In the genomic region with DNA sequence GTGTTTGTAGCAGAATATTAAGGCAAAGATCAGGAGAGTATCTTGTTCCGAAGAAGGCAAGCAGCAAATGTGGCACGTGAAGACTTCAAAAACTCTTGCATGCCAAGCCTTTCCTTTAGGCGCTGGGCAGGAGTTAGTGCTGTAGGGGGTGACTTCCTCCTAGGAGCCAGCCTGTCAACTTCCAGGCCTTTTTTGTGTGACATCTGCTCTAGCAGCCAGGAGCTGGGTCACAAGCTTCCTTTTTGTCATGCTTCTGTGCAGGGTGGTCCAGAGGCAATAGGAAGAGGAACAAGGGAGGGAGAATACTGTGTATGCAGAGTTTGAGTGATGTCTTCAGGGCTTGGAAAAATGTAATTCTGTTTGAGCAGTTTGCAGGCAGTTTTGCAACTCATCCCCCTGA, we compare ENCODE assay signal across 17 cellular contexts. TPM values are rescaled to one million over a fixed set of nuclear protein-coding genes. Genes with fewer than 3 reads are reported as not detected.
DNase-seq lines count a peak whose midpoint lies in the region; ATAC-seq, FAIRE-seq and TF ChIP-seq lines count a peak whose summit lies in the region.
"Had no signal": no experiment of that assay in that cellular context is flagged by ENCODE, and none has a peak within 500 bp of the region (broad histone marks: within the 10 kb centered on the region; RNA-seq: fewer than 3 reads in every experiment).

No MANE protein-coding gene starts in this region.

- WGBS in neuronal stem cell (ENCODE audit: extremely low coverage in 2 of 2, insufficient read length in 2 of 2, insufficient replicate concordance in 1 of 2), 2 donors, result no CpG with 5 or more reads among the region's 3 CpGs
- WGBS in tibial nerve, 2 donors, result 44 to 50% methylated on average over 3 of the region's 3 CpGs
- 61 to 82% (median 74%) methylated on average over 3 of the region's 3 CpGs for WGBS in small intestine, 3 donors

- no peaks in the 10 kb centered on the region for H3K79me2 ChIP-seq in GM23338 (replicated peaks; ENCODE audit: insufficient read depth)

- peak; percentile 39 for ATAC-seq in Right ventricle myocardium inferior
- no peak for ATAC-seq in GM23338
- ATAC-seq: HCT116 had no signal

- no peak for TF ChIP-seq CTCF in GM23338 (conservative IDR thresholded peaks at IDR 0.05; ENCODE audit: low read depth in 2 of 2)
- no peak for TF ChIP-seq CTCF in tibial nerve (IDR thresholded peaks at IDR 0.05)
- no peak for TF ChIP-seq CTCF in type B pancreatic cell (conservative IDR thresholded peaks at IDR 0.05)

- no peak overlapping the region for H4K91ac ChIP-seq in neuronal stem cell (ENCODE audit: low read depth, low read length, poor library complexity)

- no peaks in the 10 kb centered on the region for H3F3A ChIP-seq in GM23338 (replicated peaks; ENCODE audit: low read depth)

- no peaks in the 10 kb centered on the region for H3K4me1 Mint-ChIP-seq in GM23338
- peaks cover under 1% of the 10 kb centered on the region for H3K4me1 Mint-ChIP-seq in type B pancreatic cell (ENCODE audit: unreplicated experiment)
- H3K4me1 Mint-ChIP-seq: B cell had no signal

- no peak for FAIRE-seq in small intestine (lab: Jason Lieb, UNC)
- FAIRE-seq: GM19239, H54 had no signal

- H3K4me3 ChIP-seq in GM23338 (no peak overlapping the region), neuronal stem cell (ENCODE audit: low read length in 2 of 2) (no peak overlapping the region), tibial nerve (no peak overlapping the region), small intestine (ENCODE audit: low read depth in 1 of 2, low read length in 2 of 2) (no peak overlapping the region)

- H3K27me3 Mint-ChIP-seq in GM23338 (ENCODE audit: insufficient read depth, low read depth, poor library complexity) (peaks cover 3% of the 10 kb centered on the region), type B pancreatic cell (peaks cover 31% of the 10 kb centered on the region)
- H3K27me3 Mint-ChIP-seq: CD4-positive, alpha-beta T cell had no signal

- no peak overlapping the region for H3K27ac Mint-ChIP-seq in GM23338
- H3K27ac Mint-ChIP-seq in type B pancreatic cell, result no peak overlapping the region
- H3K27ac Mint-ChIP-seq: B cell; CD4-positive, alpha-beta T cell had no signal

- no peak overlapping the region for H2BK15ac ChIP-seq in neuronal stem cell (ENCODE audit: low read length)

- H3K9me3 Mint-ChIP-seq in GM23338 (peaks cover 41% of the 10 kb centered on the region), type B pancreatic cell (no peaks in the 10 kb centered on the region)
- H3K9me3 Mint-ChIP-seq: CD4-positive, alpha-beta T cell had no signal

- no peaks in the 10 kb centered on the region for H4K20me1 ChIP-seq in GM23338 (replicated peaks; ENCODE audit: insufficient read depth)

- H3K27me3 ChIP-seq in GM23338 (ENCODE audit: insufficient read depth) (no peaks in the 10 kb centered on the region), neuronal stem cell (ENCODE audit: control insufficient read depth in 3 of 3, insufficient read depth in 3 of 3, low read depth in 1 of 3, low read length in 3 of 3) (no peaks in the 10 kb centered on the region), tibial nerve (no peaks in the 10 kb centered on the region), small intestine (ENCODE audit: control insufficient read depth in 2 of 2, insufficient read depth in 2 of 2, low read length in 2 of 2) (no peaks in the 10 kb centered on the region)

- no peaks in the 10 kb centered on the region for H3K36me3 Mint-ChIP-seq in GM23338 (ENCODE audit: low read depth)
- no peaks in the 10 kb centered on the region for H3K36me3 Mint-ChIP-seq in type B pancreatic cell

- DNase-seq in Right ventricle myocardium inferior (ENCODE audit: missing footprints), result no peak
- DNase-seq in cardiac septum (ENCODE audit: low spot score), result no peak
- no peak for DNase-seq in GM23338 (ENCODE audit: low spot score)
- peak; percentile 37 for DNase-seq in NCI-H69 (lab: John Stamatoyannopoulos, UW)
- DNase-seq in neuronal stem cell (ENCODE audit: low spot score), result no peak
- no peak for DNase-seq in tibial nerve (ENCODE audit: low spot score in 2 of 2)
- DNase-seq in type B pancreatic cell (ENCODE audit: extremely low spot score, unreplicated experiment), result no peak
- DNase-seq in small intestine, result no peak
- DNase-seq: ACHN; C1 segment of cervical spinal cord; CD4-positive, alpha-beta T cell; DND-41; GF-D8 had no signal

- no peak overlapping the region for H3K14ac ChIP-seq in neuronal stem cell (ENCODE audit: low read length)

- H3K4me3 Mint-ChIP-seq in GM23338, result no peak overlapping the region
- no peak overlapping the region for H3K4me3 Mint-ChIP-seq in type B pancreatic cell
- H3K4me3 Mint-ChIP-seq: B cell; CD4-positive, alpha-beta T cell had no signal

- no peaks in the 10 kb centered on the region for H3K4me1 ChIP-seq in GM23338 (ENCODE audit: insufficient read depth)
- peaks cover 4 to 12% of the 10 kb centered on the region in 2 donors for H3K4me1 ChIP-seq in neuronal stem cell (ENCODE audit: control insufficient read depth in 2 of 2, insufficient read depth in 1 of 2, low read depth in 1 of 2, low read length in 2 of 2)
- no peaks in the 10 kb centered on the region for H3K4me1 ChIP-seq in tibial nerve
- no peaks in the 10 kb centered on the region for H3K4me1 ChIP-seq in small intestine (ENCODE audit: control insufficient read depth in 2 of 2, insufficient read depth in 1 of 2, low read depth in 1 of 2, low read length in 1 of 2)

- H2BK12ac ChIP-seq in neuronal stem cell (ENCODE audit: low read length), result no peak overlapping the region

- H3K9me2 ChIP-seq in GM23338 (ENCODE audit: insufficient read depth), result no peaks in the 10 kb centered on the region

- no peak overlapping the region for H2AK5ac ChIP-seq in neuronal stem cell (ENCODE audit: low read depth, low read length)

- H3K4me2 ChIP-seq in GM23338, result no peak overlapping the region
- H3K4me2 ChIP-seq in neuronal stem cell (ENCODE audit: insufficient read depth, low read length, poor library complexity, severe bottlenecking), result no peak overlapping the region

- no peak overlapping the region for H3K27ac ChIP-seq in GM23338 (ENCODE audit: low read depth)
- H3K27ac ChIP-seq in neuronal stem cell (replicated peaks; ENCODE audit: low read length), result no peak overlapping the region
- H3K27ac ChIP-seq in tibial nerve, result no peak overlapping the region
- no peak overlapping the region for H3K27ac ChIP-seq in small intestine (ENCODE audit: low read depth in 1 of 2, low read length in 1 of 2)

- H3K79me1 ChIP-seq in neuronal stem cell (ENCODE audit: low read depth, low read length), result no peaks in the 10 kb centered on the region

- no peak overlapping the region for H3K23ac ChIP-seq in neuronal stem cell (ENCODE audit: low read depth, low read length, poor library complexity)

- no peak overlapping the region for H3K9ac ChIP-seq in neuronal stem cell (ENCODE audit: low read depth, low read length, poor library complexity)

- H2BK120ac ChIP-seq in neuronal stem cell (ENCODE audit: low read depth, low read length), result no peak overlapping the region

- H2AFZ ChIP-seq in GM23338, result peak overlapping the region; percentile 6; the same call in 1 of the 2 replicates
- H2AFZ ChIP-seq in neuronal stem cell (ENCODE audit: low read length), result peak overlapping the region; percentile 53

- no peak for TF ChIP-seq POLR2A in tibial nerve (IDR thresholded peaks at IDR 0.05)

- TF ChIP-seq EP300 in tibial nerve (IDR thresholded peaks at IDR 0.05), result no peak

- intact Hi-C loops in Right ventricle myocardium inferior (cut with DNase I) (no loop called here), cardiac septum (cut with DNase I) (no loop called here)

- no peak overlapping the region for H4K8ac ChIP-seq in neuronal stem cell (ENCODE audit: low read depth, low read length)

- no peaks in the 10 kb centered on the region for H3K36me3 ChIP-seq in GM23338 (ENCODE audit: insufficient read depth)
- H3K36me3 ChIP-seq in neuronal stem cell (replicated peaks in 1 of 2; ENCODE audit: control insufficient read depth in 2 of 2, insufficient read depth in 2 of 2, low read length in 2 of 2), result no peaks in the 10 kb centered on the region
- no peaks in the 10 kb centered on the region for H3K36me3 ChIP-seq in tibial nerve
- no peaks in the 10 kb centered on the region for H3K36me3 ChIP-seq in small intestine (ENCODE audit: control insufficient read depth in 2 of 2, insufficient read depth in 2 of 2, low read length in 2 of 2)

- H3K9me3 ChIP-seq in neuronal stem cell (replicated peaks in 1 of 2; ENCODE audit: control insufficient read depth in 2 of 2, insufficient read depth in 1 of 2, low read depth in 1 of 2, low read length in 2 of 2) (no peaks in the 10 kb centered on the region), tibial nerve (no peaks in the 10 kb centered on the region), small intestine (ENCODE audit: control insufficient read depth, low read depth) (no peaks in the 10 kb centered on the region)

- H3K18ac ChIP-seq in neuronal stem cell (ENCODE audit: low read length), result no peak overlapping the region

- no peak overlapping the region for H2BK5ac ChIP-seq in neuronal stem cell (ENCODE audit: low read length)

- H3K4ac ChIP-seq in neuronal stem cell (ENCODE audit: low read length), result no peak overlapping the region

TF ChIP-seq in GM23338, 12 proteins besides CTCF, POLR2A, EP300 and RAD21 (continues in another document):
- no peak for TF ChIP-seq ZNF331 (CRISPR knock-in tag; IDR thresholded peaks at IDR 0.05; ENCODE audit: low read depth)

RNA-seq across cellular contexts. Expression of gene TLR4, which starts 53.4 kb away (rescaled TPM):
- 16.8 TPM for total RNA-seq in Right ventricle myocardium inferior
- 7.5 TPM for total RNA-seq in cardiac septum
- total RNA-seq in GM23338 (2014; rRNA removed; shearing (Covaris generic)), result 0.17 and 0.27 TPM in 2 replicates
- 0.06 TPM in 1 of 2 replicates, not detected in the other for polyA plus RNA-seq in GM23338 (2016; fragmentation: Nextera tagmentation; extraction: Ambion mirVana)
- polyA plus RNA-seq in neuronal stem cell (2013, experiment 1 of 2), result 0.29 TPM
- polyA plus RNA-seq in neuronal stem cell (2013, experiment 2 of 2), result 0.33 TPM
- total RNA-seq in tibial nerve, result 10 to 100 TPM; 14.0 to 33.1 (median 21.9) TPM
- 2.7 and 2.9 TPM in 2 replicates for total RNA-seq in type B pancreatic cell (ENCODE audit: low replicate concordance)
- polyA plus RNA-seq in small intestine, result 1 to 10 TPM in 2 of 3 donors, under 1 TPM in 1; 0.89 to 3.3 (median 1.9) TPM
